ENCODE assay signal across 10 cellular contexts in the genomic region with DNA sequence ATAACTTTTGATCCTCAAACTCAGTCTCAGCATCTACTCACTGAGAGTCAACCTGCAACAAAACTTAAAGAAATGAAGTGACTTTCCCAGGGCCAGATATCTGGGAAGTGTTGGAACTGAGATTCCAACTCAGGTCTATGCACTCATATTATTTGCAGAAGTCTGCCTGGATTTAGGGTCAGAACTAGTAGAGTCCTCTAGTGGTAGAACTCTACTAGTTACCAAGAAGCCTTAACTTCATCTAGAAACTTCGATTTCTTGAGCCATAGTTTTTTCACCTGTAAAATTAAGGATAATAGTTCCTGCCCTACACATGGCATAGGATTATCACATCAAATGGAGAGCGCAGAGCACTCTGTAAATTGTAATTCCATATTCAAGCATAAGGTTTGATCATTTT. TPM values are rescaled to one million over a fixed set of nuclear protein-coding genes. Genes with fewer than 3 reads are reported as not detected.
DNase-seq lines count a peak whose midpoint lies in the region; ATAC-seq and TF ChIP-seq lines count a peak whose summit lies in the region.
"Had no signal": no experiment of that assay in that cellular context is flagged by ENCODE, and none has a peak within 500 bp of the region (broad histone marks: within the 10 kb centered on the region; RNA-seq: fewer than 3 reads in every experiment).

No MANE protein-coding gene starts in this region.

- H3F3A ChIP-seq in Loucy (ENCODE audit: low read depth) = no peaks in the 10 kb centered on the region

- H3K4me1 ChIP-seq in Loucy (ENCODE audit: insufficient read depth, low read length, poor library complexity, severe bottlenecking) (peaks cover 4% of the 10 kb centered on the region), breast epithelium (no peaks in the 10 kb centered on the region), mesenchymal stem cell (ENCODE audit: control insufficient read depth, insufficient read depth, low read depth, low read length) (no peaks in the 10 kb centered on the region)

- H3K4me2 ChIP-seq in Loucy (ENCODE audit: low read depth, low read length, poor library complexity, severe bottlenecking) (no peak overlapping the region), mesenchymal stem cell (ENCODE audit: low read length, poor library complexity, severe bottlenecking) (no peak overlapping the region)

- H2BK5ac ChIP-seq in mesenchymal stem cell (ENCODE audit: low read depth, low read length, poor library complexity, severe bottlenecking) = no peak overlapping the region

- H3K4me1 Mint-ChIP-seq in nephron progenitor cell = no peaks in the 10 kb centered on the region
- H3K4me1 Mint-ChIP-seq: activated CD4-positive, alpha-beta T cell treated with anti-CD3 and anti-CD28 coated beads, Interleukin-2, amount 10 ng/mL, durations not matched to agents 7 days and 5 days had no signal

- no peak overlapping the region for H3K23ac ChIP-seq in mesenchymal stem cell (ENCODE audit: low read length in 2 of 2)

- WGBS in mesenchymal stem cell = 40% methylated on average over 1 of the region's 2 CpGs

- in situ Hi-C loops in Caki2 (cut with HindIII; ENCODE audit: low pct_unique_long_range_greater_than_20kb, low sequenced_read_pairs) = no loop called here

- H2BK12ac ChIP-seq in mesenchymal stem cell (ENCODE audit: low read length in 2 of 2) = no peak overlapping the region

- H3K9ac ChIP-seq in Loucy (ENCODE audit: low read depth, low read length, poor library complexity, severe bottlenecking) = no peak overlapping the region
- peak overlapping the region; percentile 89 for H3K9ac ChIP-seq in mesenchymal stem cell (ENCODE audit: low read length)

- H3K9me3 ChIP-seq in Loucy (ENCODE audit: insufficient read depth, low read depth, low read length) (no peaks in the 10 kb centered on the region), breast epithelium (no peaks in the 10 kb centered on the region), mesenchymal stem cell (ENCODE audit: control insufficient read depth, low read length) (no peaks in the 10 kb centered on the region)

- no peak overlapping the region for H4K8ac ChIP-seq in mesenchymal stem cell (ENCODE audit: low read length)

- no peak overlapping the region for H2BK120ac ChIP-seq in mesenchymal stem cell (ENCODE audit: low read depth, low read length)

- ATAC-seq in GM19328 (IDR thresholded peaks at IDR 0.05; ENCODE audit: unreplicated experiment) (no peak), HG03354 (IDR thresholded peaks at IDR 0.05; ENCODE audit: poor library complexity, severe bottlenecking, unreplicated experiment) (no peak)
- ATAC-seq: left cardiac atrium had no signal

- no peak overlapping the region for H4K91ac ChIP-seq in mesenchymal stem cell (ENCODE audit: low read length)

- H3K79me1 ChIP-seq in mesenchymal stem cell (replicated peaks; ENCODE audit: low read length, poor library complexity, severe bottlenecking) = no peaks in the 10 kb centered on the region

- H3K14ac ChIP-seq in mesenchymal stem cell (ENCODE audit: low read length in 2 of 2) = no peak overlapping the region

- H3K27ac Mint-ChIP-seq in nephron progenitor cell = no peak overlapping the region
- H3K27ac Mint-ChIP-seq: activated CD4-positive, alpha-beta T cell treated with anti-CD3 and anti-CD28 coated beads, Interleukin-2, amount 10 ng/mL, durations not matched to agents 7 days and 5 days had no signal

- H3K4me3 ChIP-seq in Loucy (ENCODE audit: low read length, poor library complexity, severe bottlenecking) (no peak overlapping the region), breast epithelium (no peak overlapping the region), mesenchymal stem cell (ENCODE audit: insufficient read depth in 1 of 2, low read depth in 1 of 2, low read length in 2 of 2) (no peak overlapping the region)

- no peaks in the 10 kb centered on the region for H4K20me1 ChIP-seq in Loucy (ENCODE audit: insufficient read depth, low read length, poor library complexity, severe bottlenecking)

- DNase-seq in Caki2 (ENCODE audit: low read depth) (peak; percentile 31), breast epithelium (ENCODE audit: low spot score in 2 of 2) (no peak), mesenchymal stem cell (peak; percentile 3), nephron progenitor cell (no peak)
- no peak for DNase-seq in stimulated activated CD4-positive, alpha-beta T cell treated with anti-CD3 and anti-CD28 coated beads, Interleukin-4, amount 100 ng/mL, for 24 hours
- DNase-seq: activated CD4-positive, alpha-beta T cell treated with anti-CD3 and anti-CD28 coated beads, Interleukin-2, amount 10 ng/mL, durations not matched to agents 7 days and 5 days; left cardiac atrium had no signal

- TF ChIP-seq POLR2A in breast epithelium (IDR thresholded peaks at IDR 0.05) = no peak

- H3K36me3 ChIP-seq in Loucy (ENCODE audit: insufficient read depth, low read length) (no peaks in the 10 kb centered on the region), breast epithelium (no peaks in the 10 kb centered on the region), mesenchymal stem cell (ENCODE audit: control insufficient read depth in 1 of 2, insufficient read depth in 2 of 2, low read depth in 1 of 2, low read length in 2 of 2) (no peaks in the 10 kb centered on the region)

- intact Hi-C loops in breast epithelium (cut with DNase I; ENCODE audit: low total_unique reads) = no loop called here

- TF ChIP-seq CTCF in Loucy (conservative IDR thresholded peaks at IDR 0.05; ENCODE audit: low read length) (peak; percentile 46), breast epithelium (IDR thresholded peaks at IDR 0.05) (peak in 2 of 3 donors; percentile 10 to 21), nephron progenitor cell (IDR thresholded peaks at IDR 0.05) (no peak)

- no peaks in the 10 kb centered on the region for H3K79me2 ChIP-seq in Loucy (ENCODE audit: insufficient read depth, low read length)

- no peak overlapping the region for H3K4me3 Mint-ChIP-seq in nephron progenitor cell
- H3K4me3 Mint-ChIP-seq: activated CD4-positive, alpha-beta T cell treated with anti-CD3 and anti-CD28 coated beads, Interleukin-2, amount 10 ng/mL, durations not matched to agents 7 days and 5 days had no signal

- H3K27me3 Mint-ChIP-seq in nephron progenitor cell (ENCODE audit: low read depth, poor library complexity) = peaks cover 22% of the 10 kb centered on the region

- H2AFZ ChIP-seq in Loucy (ENCODE audit: low read length) = no peak overlapping the region
- H2AFZ ChIP-seq in mesenchymal stem cell (ENCODE audit: low read depth, low read length) = no peak overlapping the region

- H3K27me3 ChIP-seq in Loucy (ENCODE audit: insufficient read depth, low read length, poor library complexity, severe bottlenecking) (no peaks in the 10 kb centered on the region), breast epithelium (no peaks in the 10 kb centered on the region), mesenchymal stem cell (ENCODE audit: control insufficient read depth in 1 of 2, insufficient read depth in 1 of 2, low read length in 2 of 2) (no peaks in the 10 kb centered on the region)

- no peaks in the 10 kb centered on the region for H3K36me3 Mint-ChIP-seq in nephron progenitor cell (ENCODE audit: low read depth)

- H3K18ac ChIP-seq in mesenchymal stem cell (ENCODE audit: low read depth in 1 of 2, low read length in 2 of 2) = no peak overlapping the region

- no peak overlapping the region for H2AK5ac ChIP-seq in mesenchymal stem cell (ENCODE audit: low read length, severe bottlenecking)

- H3K27ac ChIP-seq in breast epithelium = no peak overlapping the region
- H3K27ac ChIP-seq in mesenchymal stem cell (ENCODE audit: low read length, poor library complexity, severe bottlenecking) = peak overlapping the region; percentile 95

- H3K9me3 Mint-ChIP-seq in nephron progenitor cell = no peaks in the 10 kb centered on the region
- H3K9me3 Mint-ChIP-seq: activated CD4-positive, alpha-beta T cell treated with anti-CD3 and anti-CD28 coated beads, Interleukin-2, amount 10 ng/mL, durations not matched to agents 7 days and 5 days had no signal

- no peaks in the 10 kb centered on the region for H3K9me2 ChIP-seq in Loucy (replicated peaks; ENCODE audit: low read depth, low read length)

- H2BK15ac ChIP-seq in mesenchymal stem cell (ENCODE audit: low read depth, poor library complexity, severe bottlenecking) = no peak overlapping the region

- H3K4ac ChIP-seq in mesenchymal stem cell (ENCODE audit: low read depth in 1 of 2, low read length in 2 of 2) = no peak overlapping the region

RNA-seq across cellular contexts. Expression of a gene that starts 23.4 kb away (rescaled TPM):
- total RNA-seq in Caki2 (2014; rRNA removed; shearing (Covaris generic); ENCODE audit: low replicate concordance) = not detected in 2 replicates
- total RNA-seq in breast epithelium = not detected
- polyA plus RNA-seq in mesenchymal stem cell (2013, experiment 1 of 2) = not detected
- not detected for polyA plus RNA-seq in mesenchymal stem cell (2013, experiment 2 of 2)
- total RNA-seq: activated CD4-positive, alpha-beta T cell treated with anti-CD3 and anti-CD28 coated beads, Interleukin-2, amount 10 ng/mL, durations not matched to agents 7 days and 5 days; left cardiac atrium had no signal

RNA-seq across cellular contexts. Expression of a gene that starts 28.2 kb away (rescaled TPM):
- not detected in 2 replicates for total RNA-seq in Caki2 (2014; rRNA removed; shearing (Covaris generic); ENCODE audit: low replicate concordance)
- not detected for total RNA-seq in breast epithelium
- polyA plus RNA-seq in mesenchymal stem cell (2013, experiment 1 of 2) = not detected
- not detected for polyA plus RNA-seq in mesenchymal stem cell (2013, experiment 2 of 2)
- total RNA-seq: activated CD4-positive, alpha-beta T cell treated with anti-CD3 and anti-CD28 coated beads, Interleukin-2, amount 10 ng/mL, durations not matched to agents 7 days and 5 days; left cardiac atrium had no signal

RNA-seq across cellular contexts. Expression of a gene that starts 45.1 kb away (rescaled TPM):
- not detected in 2 replicates for total RNA-seq in Caki2 (2014; rRNA removed; shearing (Covaris generic); ENCODE audit: low replicate concordance)
- not detected for total RNA-seq in breast epithelium
- polyA plus RNA-seq in mesenchymal stem cell (2013, experiment 1 of 2) = not detected
- not detected for polyA plus RNA-seq in mesenchymal stem cell (2013, experiment 2 of 2)
- total RNA-seq: activated CD4-positive, alpha-beta T cell treated with anti-CD3 and anti-CD28 coated beads, Interleukin-2, amount 10 ng/mL, durations not matched to agents 7 days and 5 days; left cardiac atrium had no signal

RNA-seq across cellular contexts. Expression of a gene that starts 55.4 kb away (rescaled TPM):
- not detected in 2 replicates for total RNA-seq in Caki2 (2014; rRNA removed; shearing (Covaris generic); ENCODE audit: low replicate concordance)
- not detected for total RNA-seq in breast epithelium
- polyA plus RNA-seq in mesenchymal stem cell (2013, experiment 1 of 2) = not detected
- polyA plus RNA-seq in mesenchymal stem cell (2013, experiment 2 of 2) = not detected
- total RNA-seq: activated CD4-positive, alpha-beta T cell treated with anti-CD3 and anti-CD28 coated beads, Interleukin-2, amount 10 ng/mL, durations not matched to agents 7 days and 5 days; left cardiac atrium had no signal

Comparison
In these comparisons a context has a peak if more than half of its experiments do, and no peak if none do; other contexts are left out.
1. DNase-seq: peak in Caki2 (single experiment) and mesenchymal stem cell (single experiment); none in breast epithelium (0 of 2), nephron progenitor cell (single experiment) and stimulated activated CD4-positive, alpha-beta T cell treated with anti-CD3 and anti-CD28 coated beads, Interleukin-4, amount 100 ng/mL, for 24 hours (single experiment).